In the genomic region with DNA sequence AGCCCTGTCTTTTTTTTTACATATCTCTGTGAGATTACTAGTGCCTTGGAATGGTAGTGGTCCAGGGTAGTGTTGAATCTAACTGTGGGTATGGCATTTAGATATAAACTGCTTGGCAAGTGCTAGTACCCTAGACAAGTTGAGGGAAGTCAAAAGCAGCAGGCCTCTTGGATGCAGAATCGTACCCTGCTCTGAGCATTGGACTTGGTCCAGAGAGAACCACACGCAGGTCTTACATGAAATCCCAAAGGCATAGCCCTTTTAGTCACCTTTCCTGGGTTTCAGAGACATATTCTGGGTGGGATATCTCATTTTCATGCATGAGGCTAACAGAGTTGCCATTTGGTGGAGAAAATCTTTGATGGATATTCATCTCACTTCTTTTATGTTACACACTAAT, we compare ENCODE assay signal across 25 cellular contexts.
"Had no signal": no experiment of that assay in that cellular context is flagged by ENCODE, and none has a peak within 500 bp of the region (broad histone marks: within the 10 kb centered on the region; RNA-seq: fewer than 3 reads in every experiment).

No MANE protein-coding gene starts in this region.

- H3K79me2 ChIP-seq: parathyroid adenoma had no signal

- H3K4me2 ChIP-seq: neural progenitor cell had no signal

- H3K36me3 ChIP-seq: neural progenitor cell, right lobe of liver, sigmoid colon, stomach, thoracic aorta, thyroid gland, tibial nerve, upper lobe of left lung, vagina had no signal

- ATAC-seq: naive thymus-derived CD4-positive, alpha-beta T cell; natural killer cell; psoas muscle; right cardiac atrium; right lobe of liver; stimulated activated effector memory CD8-positive, alpha-beta T cell treated with anti-CD3 and anti-CD28 coated beads, Interleukin-12 subunit alpha, Interleukin-12 subunit beta, amount 100 ng/mL, for 72 hours; stimulated activated naive B cell treated with anti-CD40 and anti-IgM and Interleukin-4, amounts not matched to agents 10 μg/mL and 1 μg/mL and 100 μg/mL, for 72 hours had no signal

- FAIRE-seq: small intestine, urothelium cell line had no signal

- H3K9ac ChIP-seq: neural progenitor cell, parathyroid adenoma had no signal

- H3K4me1 ChIP-seq: neural progenitor cell, parathyroid adenoma, psoas muscle, right lobe of liver, sigmoid colon, stomach, thyroid gland, tibial nerve, upper lobe of left lung, vagina had no signal

- DNase-seq: naive thymus-derived CD4-positive, alpha-beta T cell; natural killer cell; posterior cingulate gyrus; psoas muscle; right cardiac atrium; right lobe of liver; sigmoid colon; small intestine; stimulated activated CD4-positive, alpha-beta T cell treated with anti-CD3 and anti-CD28 coated beads, Interleukin-15, amount 100 ng/mL, for 24 hours; stimulated activated CD4-positive, alpha-beta T cell treated with anti-CD3 and anti-CD28 coated beads, Interleukin-2, amount 100 ng/mL, for 24 hours; stimulated activated CD4-positive, alpha-beta T cell treated with anti-CD3 and anti-CD28 coated beads, Interleukin-2, amount 100 ng/mL, for 48 hours; stimulated activated CD4-positive, alpha-beta T cell treated with anti-CD3 and anti-CD28 coated beads, Interleukin-4, amount 100 ng/mL, for 24 hours; stimulated activated naive B cell treated with anti-CD40 and anti-IgM and Interleukin-4, amounts not matched to agents 10 μg/mL and 1 μg/mL and 100 μg/mL, for 72 hours; stimulated activated naive CD4-positive, alpha-beta T cell treated with Interleukin-2 at 50 U/mL for 16 hours; stomach; thyroid gland; trophoblast cell; upper lobe of left lung had no signal

- H3K9me3 ChIP-seq: right lobe of liver, sigmoid colon, thyroid gland, vagina had no signal

- H3K4me3 ChIP-seq: neural progenitor cell, psoas muscle, right lobe of liver, sigmoid colon, stomach, thoracic aorta, thyroid gland, tibial nerve, upper lobe of left lung, vagina had no signal

- H2AFZ ChIP-seq: neural progenitor cell, parathyroid adenoma had no signal

- H3K27ac ChIP-seq: neural progenitor cell, parathyroid adenoma, psoas muscle, right lobe of liver, sigmoid colon, stomach, thoracic aorta, thyroid gland, tibial nerve, upper lobe of left lung, vagina had no signal

- H3K27me3 ChIP-seq: neural progenitor cell, right lobe of liver, sigmoid colon, stomach, thyroid gland, tibial nerve, upper lobe of left lung, vagina had no signal
